In genomic region chr3:14633819-14634424, GRCh38 we compare ENCODE assay signal across 7 cellular contexts. TPM values are rescaled to one million over a fixed set of nuclear protein-coding genes. Genes with fewer than 3 reads are reported as not detected.
A peak's percentile ranks its signal among the peaks of the same experiment; 100 is the strongest.
DNase-seq lines count a peak whose midpoint lies in the region; ATAC-seq and TF ChIP-seq lines count a peak whose summit lies in the region.

No MANE protein-coding gene starts in this region.

- no peaks in the 10 kb centered on the region for H3K9me3 ChIP-seq in right lobe of liver

- H2AFZ ChIP-seq in KMS-11 (ENCODE audit: low read depth): no peak overlapping the region

- H3K27ac ChIP-seq in KMS-11 (no peak overlapping the region), VCaP (no peak overlapping the region), right lobe of liver (no peak overlapping the region)

- TF ChIP-seq POLR2A in right lobe of liver (IDR thresholded peaks at IDR 0.05): no peak

- H3K4me1 ChIP-seq in KMS-11 (ENCODE audit: low read depth, poor library complexity, severe bottlenecking): no peaks in the 10 kb centered on the region
- H3K4me1 ChIP-seq in right lobe of liver: peaks cover 0 to 36% (median 13%) of the 10 kb centered on the region in 4 donors

- no peaks in the 10 kb centered on the region for H3K79me2 ChIP-seq in KMS-11 (ENCODE audit: insufficient read depth, low read depth)

- intact Hi-C loops in right lobe of liver (cut with DNase I): no loop called here

- 20% methylated on average over 7 of the region's 8 CpGs for WGBS in right lobe of liver (ENCODE audit: insufficient coverage, low coverage, low lambda C conversion rate, missing lambda C conversion rate)

- H3K4me2 ChIP-seq in KMS-11: no peak overlapping the region

- no peaks in the 10 kb centered on the region for H4K20me1 ChIP-seq in KMS-11 (ENCODE audit: insufficient read depth)

- H3K9ac ChIP-seq in KMS-11: no peak overlapping the region

- no peaks in the 10 kb centered on the region for H3K36me3 ChIP-seq in KMS-11 (ENCODE audit: insufficient read depth)
- H3K36me3 ChIP-seq in right lobe of liver: no peaks in the 10 kb centered on the region

- H3K4me3 ChIP-seq in GM12864 (ENCODE audit: low read depth, low read length): no peak overlapping the region
- no peak overlapping the region for H3K4me3 ChIP-seq in KMS-11 (IDR thresholded peaks at IDR 0.05; ENCODE audit: insufficient read depth, low read depth, low read length)
- H3K4me3 ChIP-seq in cardiac fibroblast (replicated peaks in 1 of 2; ENCODE audit: low read depth in 2 of 2, low read length in 2 of 2): no peak overlapping the region
- H3K4me3 ChIP-seq in right lobe of liver: no peak overlapping the region

- TF ChIP-seq CTCF in GM12864 (IDR thresholded peaks at IDR 0.05; ENCODE audit: low read depth, low read length, missing control alignments): peak; percentile 93
- peak; percentile 58 for TF ChIP-seq CTCF in KMS-11 (conservative IDR thresholded peaks at IDR 0.05; ENCODE audit: low read depth, low read length)
- peak; percentile 70 for TF ChIP-seq CTCF in VCaP (conservative IDR thresholded peaks at IDR 0.05)
- TF ChIP-seq CTCF in cardiac fibroblast (IDR thresholded peaks at IDR 0.05; ENCODE audit: low read depth, low read length): peak; percentile 84
- peak; percentile 45 to 81 (median 68) for TF ChIP-seq CTCF in right lobe of liver (IDR thresholded peaks at IDR 0.05)

- H3K27me3 ChIP-seq in KMS-11 (ENCODE audit: insufficient read depth, low read depth) (no peaks in the 10 kb centered on the region), right lobe of liver (no peaks in the 10 kb centered on the region)

- DNase-seq in GM12864 (ENCODE audit: low read depth) (peak; percentile 45), cardiac fibroblast (ENCODE audit: low read depth in 2 of 2) (peak; percentile 77 to 82), right lobe of liver (peak in 2 of 3 donors; percentile 46 to 68), retina (no peak)
- peak; percentile 70 for DNase-seq in stimulated activated CD8-positive, alpha-beta memory T cell treated with anti-CD3 and anti-CD28 coated beads, Interleukin-4, amount 100 ng/mL, for 48 hours

- peak; percentile 16 to 43 (median 27) for ATAC-seq in right lobe of liver

RNA-seq across cellular contexts. Expression of gene CCDC174, which starts 17.6 kb away (rescaled TPM):
- total RNA-seq in right lobe of liver: 10 to 100 TPM in 3 of 6 experiments, 1 to 10 TPM in 3; 7.5 to 11.7 (median 10.6) TPM

RNA-seq across cellular contexts. Expression of gene C3orf20, which starts 41.0 kb away (rescaled TPM):
- under 1 TPM in 2 of 6 experiments, not detected in 4; 0.09 to 0.11 TPM for total RNA-seq in right lobe of liver
